In genomic region chr10:77308084-77308732, GRCh38 we compare ENCODE assay signal across 15 cellular contexts.
"Had no signal": no experiment of that assay in that cellular context is flagged by ENCODE, and none has a peak within 500 bp of the region (broad histone marks: within the 10 kb centered on the region; RNA-seq: fewer than 3 reads in every experiment).

No MANE protein-coding gene starts in this region.

- H3K27ac ChIP-seq: cardiac muscle cell, esophagus squamous epithelium, heart right ventricle, neural progenitor cell, pancreas had no signal

- H3K4me3 ChIP-seq: cardiac muscle cell, esophagus squamous epithelium, heart right ventricle, neural progenitor cell, pancreas, smooth muscle cell had no signal

- H3K4me1 Mint-ChIP-seq: activated naive CD8-positive, alpha-beta T cell treated with anti-CD3 and anti-CD28 coated beads, Interleukin-2, amount 50 U/mL, for 24 hours had no signal

- H3K36me3 ChIP-seq: cardiac muscle cell, esophagus squamous epithelium, heart right ventricle, neural progenitor cell, pancreas had no signal

- H3K9me3 Mint-ChIP-seq: activated T-helper 1 cell treated with anti-CD3 and anti-CD28 coated beads, Interleukin-12 subunit alpha, Interleukin-12 subunit beta, Interleukin-2, Interleukin-4 antibody, amounts not matched to agents 30 ng/mL and 10 ng/mL and 1 ng/mL, durations not matched to agents 14 hours and 24 hours and 36 hours; neural progenitor cell; type B pancreatic cell had no signal

- DNase-seq: activated CD4-positive, alpha-beta T cell treated with anti-CD3 and anti-CD28 coated beads for 48 hours; activated CD8-positive, alpha-beta memory T cell treated with anti-CD3 and anti-CD28 coated beads, Interleukin-2, amount 50 U/mL, for 48 hours; activated CD8-positive, alpha-beta T cell treated with anti-CD3 and anti-CD28 coated beads, Interleukin-2, amount 10 ng/mL, durations not matched to agents 7 days and 5 days; activated naive CD4-positive, alpha-beta T cell treated with Interleukin-2 at 50 U/mL for 16 hours; activated naive CD8-positive, alpha-beta T cell treated with anti-CD3 and anti-CD28 coated beads, Interleukin-2, amount 50 U/mL, for 24 hours; esophagus squamous epithelium; heart right ventricle; mesendoderm; pancreas; T-helper 9 cell had no signal

- H3K27ac Mint-ChIP-seq: activated CD8-positive, alpha-beta T cell treated with anti-CD3 and anti-CD28 coated beads, Interleukin-2, amount 10 ng/mL, durations not matched to agents 7 days and 5 days; activated naive CD8-positive, alpha-beta T cell treated with anti-CD3 and anti-CD28 coated beads, Interleukin-2, amount 50 U/mL, for 24 hours; activated T-helper 1 cell treated with anti-CD3 and anti-CD28 coated beads, Interleukin-12 subunit alpha, Interleukin-12 subunit beta, Interleukin-2, Interleukin-4 antibody, amounts not matched to agents 30 ng/mL and 10 ng/mL and 1 ng/mL, durations not matched to agents 14 hours and 24 hours and 36 hours; neural progenitor cell; type B pancreatic cell had no signal

- H3K4me1 ChIP-seq: esophagus squamous epithelium, heart right ventricle, pancreas had no signal

- H3K4me3 Mint-ChIP-seq: activated CD8-positive, alpha-beta T cell treated with anti-CD3 and anti-CD28 coated beads, Interleukin-2, amount 10 ng/mL, durations not matched to agents 7 days and 5 days; activated naive CD8-positive, alpha-beta T cell treated with anti-CD3 and anti-CD28 coated beads, Interleukin-2, amount 50 U/mL, for 24 hours; activated T-helper 1 cell treated with anti-CD3 and anti-CD28 coated beads, Interleukin-12 subunit alpha, Interleukin-12 subunit beta, Interleukin-2, Interleukin-4 antibody, amounts not matched to agents 30 ng/mL and 10 ng/mL and 1 ng/mL, durations not matched to agents 14 hours and 24 hours and 36 hours; neural progenitor cell; type B pancreatic cell had no signal

- H3K9me3 ChIP-seq: esophagus squamous epithelium, heart right ventricle, pancreas had no signal

- H3K27me3 ChIP-seq: neural progenitor cell, pancreas had no signal

- H3K36me3 Mint-ChIP-seq: neural progenitor cell, type B pancreatic cell had no signal

- ATAC-seq: activated CD8-positive, alpha-beta T cell treated with anti-CD3 and anti-CD28 coated beads, Interleukin-2, amount 10 ng/mL, durations not matched to agents 7 days and 5 days; activated naive CD8-positive, alpha-beta T cell treated with anti-CD3 and anti-CD28 coated beads, Interleukin-2, amount 50 U/mL, for 24 hours; heart right ventricle; pancreas had no signal
